Comparison of ENCODE assay signal across 1 cellular context in the genomic region with DNA sequence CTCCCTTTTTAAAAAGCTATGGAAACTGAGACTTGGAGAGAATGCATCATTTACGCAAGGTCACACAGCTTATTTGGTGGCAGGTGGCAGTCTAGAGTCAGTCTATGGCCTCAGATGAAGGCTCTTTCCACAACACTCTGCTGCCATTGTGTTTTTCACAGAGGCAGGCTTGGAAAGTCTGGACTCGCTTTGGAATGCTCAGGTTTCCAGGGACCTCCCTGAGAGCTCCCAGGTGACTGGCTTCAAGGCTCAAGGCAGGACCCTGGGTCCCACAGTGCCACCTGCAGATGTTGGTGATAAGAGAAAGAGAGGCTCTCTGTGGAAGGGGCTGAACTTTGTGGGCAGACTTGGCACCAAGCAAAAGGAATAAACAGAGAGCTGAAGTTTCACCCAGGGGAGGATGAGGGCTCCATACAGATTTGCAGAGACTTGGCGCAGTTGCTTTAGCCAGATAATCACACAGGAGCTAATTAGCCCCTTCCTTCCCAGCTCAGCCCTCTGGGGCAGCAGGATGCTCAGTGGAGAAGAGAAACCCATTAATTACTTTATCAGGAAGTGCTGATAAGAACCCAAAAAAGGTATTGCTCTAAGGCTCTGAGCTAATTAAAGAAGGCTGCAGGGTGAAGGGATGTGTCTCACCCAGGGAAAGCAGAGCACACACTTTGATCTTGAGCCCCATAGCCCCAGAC.
TF ChIP-seq lines count a peak whose summit lies in the region.

No MANE protein-coding gene starts in this region.

TF ChIP-seq in IMR-90, 13 proteins besides CTCF, POLR2A, EP300 and RAD21 (continued from another document):
- no peak for TF ChIP-seq MXI1 (IDR thresholded peaks at IDR 0.05; ENCODE audit: borderline replicate concordance, low read depth, low read length)
- TF ChIP-seq CEBPB (IDR thresholded peaks at IDR 0.05; ENCODE audit: low read depth, low read length) = no peak
- TF ChIP-seq FOS (IDR thresholded peaks at IDR 0.05; ENCODE audit: low read depth, low read length) = no peak
